ENCODE assay signal across 1 cellular context in genomic region chr5:139392324-139392677, GRCh38.
TF ChIP-seq lines count a peak whose summit lies in the region.

No MANE protein-coding gene starts in this region.

TF ChIP-seq in GM23338, 12 proteins besides CTCF, POLR2A, EP300 and RAD21:
- TF ChIP-seq JUNB (IDR thresholded peaks at IDR 0.05; ENCODE audit: unreplicated experiment) (no peak), ZNF331 (CRISPR knock-in tag; IDR thresholded peaks at IDR 0.05; ENCODE audit: low read depth) (no peak), CREB1 (CRISPR knock-in tag; IDR thresholded peaks at IDR 0.05; ENCODE audit: low read depth) (no peak), ZNF114 (CRISPR knock-in tag; IDR thresholded peaks at IDR 0.05) (no peak), EZH2phosphoT487 (IDR thresholded peaks at IDR 0.05; ENCODE audit: unreplicated experiment) (no peak), STAT1 (IDR thresholded peaks at IDR 0.05; ENCODE audit: unreplicated experiment) (no peak), ETS1 (IDR thresholded peaks at IDR 0.05) (no peak), ZNF462 (CRISPR knock-in tag; IDR thresholded peaks at IDR 0.05) (no peak)
